Comparison of ENCODE assay signal across 19 cellular contexts in the genomic region with DNA sequence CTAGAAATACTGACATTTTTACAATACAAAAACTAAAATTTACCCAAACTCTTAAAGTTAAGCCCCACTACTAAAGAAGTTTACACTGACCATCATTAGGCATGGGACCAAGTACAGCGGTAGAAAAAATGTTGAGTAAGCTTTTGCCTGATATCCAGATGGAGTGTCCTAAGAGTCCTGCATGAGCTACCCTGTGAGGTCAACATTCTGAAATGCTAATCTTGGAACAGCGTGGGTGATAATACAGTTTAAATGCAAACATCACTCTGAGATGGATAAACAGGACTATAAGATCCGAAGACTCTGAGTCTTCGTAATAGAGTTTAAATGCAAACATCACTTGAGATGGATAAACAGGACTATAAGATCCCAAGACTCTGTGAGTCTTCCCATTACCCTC.
DNase-seq lines count a peak whose midpoint lies in the region; ATAC-seq and TF ChIP-seq lines count a peak whose summit lies in the region.
"Had no signal": no experiment of that assay in that cellular context is flagged by ENCODE, and none has a peak within 500 bp of the region (broad histone marks: within the 10 kb centered on the region; RNA-seq: fewer than 3 reads in every experiment).

No MANE protein-coding gene starts in this region.

- DNase-seq in DMS 273 treated with DMSO at 0.1 percent for 48 hours (lab: John Stamatoyannopoulos, UW) (peak; percentile 15), NCI-H226 (peak; percentile 56), esophagus squamous epithelium (lab: John Stamatoyannopoulos, UW) (no peak), left lobe of liver (ENCODE audit: low spot score) (no peak), caudate nucleus (lab: John Stamatoyannopoulos, UW) (no peak)
- DNase-seq: activated CD4-positive, alpha-beta T cell treated with anti-CD3 and anti-CD28 coated beads, Interleukin-2, amount 10 ng/mL, durations not matched to agents 24 days and 14 days; activated T-cell treated with anti-CD3 and anti-CD28 coated beads, Interleukin-2, amount 50 U/mL, for 1 hour; central memory CD4-positive, alpha-beta T cell; effector memory CD4-positive, alpha-beta T cell; immature natural killer cell; NCI-H2081 treated with DMSO at 0.1 percent for 48 hours; NCI-H526; occipital lobe; SK-N-SH had no signal

- no peaks in the 10 kb centered on the region for H3K27me3 ChIP-seq in esophagus squamous epithelium
- H3K27me3 ChIP-seq: BLaER1 had no signal

- no peaks in the 10 kb centered on the region for H3K9me3 ChIP-seq in esophagus squamous epithelium
- H3K9me3 ChIP-seq: BLaER1, SK-N-SH had no signal

- no peak for TF ChIP-seq POLR2A in esophagus squamous epithelium (IDR thresholded peaks at IDR 0.05)

- ATAC-seq in left lobe of liver, result peak; percentile 48
- ATAC-seq in GM18907 (IDR thresholded peaks at IDR 0.05; ENCODE audit: unreplicated experiment), result no peak
- no peak for ATAC-seq in GM21423 (IDR thresholded peaks at IDR 0.05; ENCODE audit: unreplicated experiment)
- ATAC-seq in GM18873 (IDR thresholded peaks at IDR 0.05; ENCODE audit: low FRiP score, unreplicated experiment), result no peak
- ATAC-seq: activated naive CD4-positive, alpha-beta T cell treated with anti-CD3 and anti-CD28 coated beads, Interleukin-2, amount 50 U/mL, for 72 hours had no signal

- no peaks in the 10 kb centered on the region for H3K36me3 ChIP-seq in esophagus squamous epithelium
- H3K36me3 ChIP-seq: BLaER1 had no signal

- intact Hi-C loops in esophagus squamous epithelium (cut with DNase I), result no loop called here

- peaks cover 41 to 96% (median 51%) of the 10 kb centered on the region in 3 donors for H3K4me1 ChIP-seq in esophagus squamous epithelium
- H3K4me1 ChIP-seq: BLaER1 had no signal

- H3K27ac ChIP-seq in esophagus squamous epithelium, result peak overlapping the region in 3 of 4 donors; percentile 75 to 85 (median 82)
- H3K27ac ChIP-seq in caudate nucleus (ENCODE audit: low read depth, low read length), result no peak overlapping the region
- H3K27ac ChIP-seq: BLaER1 had no signal

- H3K4me3 ChIP-seq in esophagus squamous epithelium, result no peak overlapping the region
- H3K4me3 ChIP-seq: BLaER1 had no signal

- WGBS in esophagus squamous epithelium, 2 donors, result 63% methylated on average over 4 of the region's 4 CpGs

- TF ChIP-seq CTCF in esophagus squamous epithelium (IDR thresholded peaks at IDR 0.05), result no peak

Comparison
In these comparisons a context has a peak if more than half of its experiments do, and no peak if none do; other contexts are left out.
1. DNase-seq: peak in DMS 273 treated with DMSO at 0.1 percent for 48 hours (single experiment) and NCI-H226 (single experiment); none in esophagus squamous epithelium (single experiment), left lobe of liver (single experiment) and caudate nucleus (0 of 61).